Comparison of ENCODE assay signal across 23 cellular contexts in genomic region chr1:39753132-39754025, GRCh38. TPM values are rescaled to one million over a fixed set of nuclear protein-coding genes. Genes with fewer than 3 reads are reported as not detected.
DNase-seq lines count a peak whose midpoint lies in the region; ATAC-seq and TF ChIP-seq lines count a peak whose summit lies in the region.
"Had no signal": no experiment of that assay in that cellular context is flagged by ENCODE, and none has a peak within 500 bp of the region (broad histone marks: within the 10 kb centered on the region; RNA-seq: fewer than 3 reads in every experiment).

No MANE protein-coding gene starts in this region.

- H4K8ac ChIP-seq in IMR-90 (ENCODE audit: low read depth in 2 of 2, low read length in 2 of 2): no peak overlapping the region

- H2AK9ac ChIP-seq in IMR-90 (replicated peaks; ENCODE audit: low read depth, low read length, poor library complexity): no peak overlapping the region

- H2BK5ac ChIP-seq in IMR-90 (ENCODE audit: low read depth, low read length, poor library complexity, severe bottlenecking): no peak overlapping the region

- H2BK120ac ChIP-seq in IMR-90 (ENCODE audit: low read depth, low read length): no peak overlapping the region

- H3K4me1 ChIP-seq in IMR-90 (ENCODE audit: control insufficient read depth, insufficient read depth, low read length) (no peaks in the 10 kb centered on the region; the same call in 1 of the 2 replicates), OCI-LY7 (ENCODE audit: insufficient read depth, low read length, poor library complexity, severe bottlenecking) (no peaks in the 10 kb centered on the region), thyroid gland (peaks cover 14 to 24% of the 10 kb centered on the region in 2 donors)
- H3K4me1 ChIP-seq: prostate gland, uterus had no signal

- no peak for TF ChIP-seq RAD21 in IMR-90 (IDR thresholded peaks at IDR 0.05; ENCODE audit: low read length)

- DNase-seq in IMR-90: no peak
- DNase-seq in OCI-LY7 (ENCODE audit: low spot score): no peak
- peak in 1 of 10 donors; percentile 10 for DNase-seq in dorsolateral prefrontal cortex
- DNase-seq in thyroid gland: no peak
- DNase-seq in activated CD4-positive, alpha-beta memory T cell treated with anti-CD3 and anti-CD28 coated beads, Interleukin-2, amount 10 ng/mL, durations not matched to agents 7 days and 5 days: no peak
- DNase-seq in NCI-H69 (lab: John Stamatoyannopoulos, UW): no peak
- no peak for DNase-seq in NCI-H2227 (lab: John Stamatoyannopoulos, UW; ENCODE audit: unreplicated experiment)
- DNase-seq: activated gamma-delta T cell; activated naive CD8-positive, alpha-beta T cell treated with anti-CD3 and anti-CD28 coated beads, Interleukin-2, amount 50 U/mL, for 24 hours; CD4-positive, alpha-beta memory T cell; DMS53; GF-D8; immature natural killer cell; mucosa of descending colon; NCI-H1930; SK-N-SH; uterus had no signal

- no peak overlapping the region for H2BK15ac ChIP-seq in IMR-90 (ENCODE audit: low read depth, low read length)

- 0 out of 2 replicates have a peak, but pooled peaks cover 4% of the 10 kb centered on the region for H3K9me1 ChIP-seq in IMR-90 (ENCODE audit: insufficient read depth, low read length)

- H3K4me3 ChIP-seq in IMR-90 (ENCODE audit: insufficient read depth, low read depth, low read length) (no peak overlapping the region), OCI-LY7 (ENCODE audit: low read depth, low read length, poor library complexity, severe bottlenecking) (no peak overlapping the region), dorsolateral prefrontal cortex (peak overlapping the region in 1 of 59 donors; percentile 3), thyroid gland (replicated peaks in 1 of 3) (no peak overlapping the region)
- H3K4me3 ChIP-seq: hepatocyte, mucosa of descending colon, prostate gland, uterus had no signal

- peaks cover 62% of the 10 kb centered on the region for H3K36me3 Mint-ChIP-seq in activated CD4-positive, alpha-beta memory T cell treated with anti-CD3 and anti-CD28 coated beads, Interleukin-2, amount 10 ng/mL, durations not matched to agents 7 days and 5 days (ENCODE audit: low read depth)

- H3K9me2 ChIP-seq in OCI-LY7 (ENCODE audit: insufficient read depth, low read length): no peaks in the 10 kb centered on the region
- H3K9me2 ChIP-seq: SK-N-SH had no signal

- intact Hi-C loops in IMR-90 (cut with micrococcal nuclease) (no loop called here), OCI-LY7 (cut with micrococcal nuclease; ENCODE audit: unreplicated experiment) (no loop called here), dorsolateral prefrontal cortex (cut with DNase I) (no loop called here), thyroid gland (cut with DNase I) (no loop called here)

- H4K5ac ChIP-seq in IMR-90 (ENCODE audit: low read depth, low read length): no peak overlapping the region

- no peaks in the 10 kb centered on the region for H3K79me2 ChIP-seq in OCI-LY7 (ENCODE audit: insufficient read depth, low read depth, low read length)
- H3K79me2 ChIP-seq: hepatocyte had no signal

- no peak overlapping the region for H3K18ac ChIP-seq in IMR-90 (ENCODE audit: low read depth, low read length)

- H3K14ac ChIP-seq in IMR-90 (replicated peaks; ENCODE audit: low read depth, low read length): no peak overlapping the region

- H2AK5ac ChIP-seq in IMR-90 (ENCODE audit: low read depth, low read length): no peak overlapping the region

- H3K9me3 ChIP-seq in IMR-90 (ENCODE audit: control insufficient read depth, insufficient read depth, low read length) (no peaks in the 10 kb centered on the region), OCI-LY7 (ENCODE audit: low read length) (no peaks in the 10 kb centered on the region), thyroid gland (no peaks in the 10 kb centered on the region)
- H3K9me3 ChIP-seq: mucosa of descending colon, prostate gland, SK-N-SH, uterus had no signal

- H3K36me3 ChIP-seq in IMR-90 (ENCODE audit: control insufficient read depth, insufficient read depth, low read length) (peaks cover 61% of the 10 kb centered on the region), OCI-LY7 (ENCODE audit: insufficient read depth, low read length) (peaks cover 100% of the 10 kb centered on the region), thyroid gland (peaks cover 57 to 62% of the 10 kb centered on the region in 2 donors)
- H3K36me3 ChIP-seq: uterus had no signal

- H3K23ac ChIP-seq in IMR-90 (ENCODE audit: low read depth, low read length): no peak overlapping the region

- no peak overlapping the region for H3K4me2 ChIP-seq in IMR-90 (ENCODE audit: low read depth, low read length)
- H3K4me2 ChIP-seq in OCI-LY7 (ENCODE audit: low read length): no peak overlapping the region
- H3K4me2 ChIP-seq: hepatocyte, SK-N-SH had no signal

- H3K27me3 ChIP-seq in IMR-90 (ENCODE audit: control insufficient read depth, insufficient read depth, low read length) (no peaks in the 10 kb centered on the region), dorsolateral prefrontal cortex (no peaks in the 10 kb centered on the region), thyroid gland (no peaks in the 10 kb centered on the region)
- H3K27me3 ChIP-seq: hepatocyte, uterus had no signal

- H3K4ac ChIP-seq in IMR-90 (ENCODE audit: low read depth, low read length): no peak overlapping the region

- no peak overlapping the region for H3K4me3 Mint-ChIP-seq in activated CD4-positive, alpha-beta memory T cell treated with anti-CD3 and anti-CD28 coated beads, Interleukin-2, amount 10 ng/mL, durations not matched to agents 7 days and 5 days
- H3K4me3 Mint-ChIP-seq: activated naive CD8-positive, alpha-beta T cell treated with anti-CD3 and anti-CD28 coated beads, Interleukin-2, amount 50 U/mL, for 24 hours; CD4-positive, alpha-beta memory T cell; immature natural killer cell; neural crest cell; T-helper 2 cell treated with Interferon-gamma antibody and Interleukin-4, amounts not matched to agents 5 μg/mL and 100 μg/mL, for 36 hours; WTC11 had no signal

- POLR2A ChIA-PET in IMR-90 (lab: Charles Lee; ENCODE audit: unreplicated experiment): no interaction called here
- POLR2A ChIA-PET in OCI-LY7 (lab: Charles Lee): interaction anchor here (0.6 kb wide), 1 partner anchor 219 kb away, joined by 3 read pairs; no protein-coding TSS in a partner anchor
- POLR2A ChIA-PET in activated CD4-positive, alpha-beta memory T cell treated with anti-CD3 and anti-CD28 coated beads, Interleukin-2, amount 10 ng/mL, durations not matched to agents 7 days and 5 days (lab: Charles Lee): no interaction called here

- H2AFZ ChIP-seq in IMR-90 (replicated peaks; ENCODE audit: low read length, poor library complexity) (no peak overlapping the region), OCI-LY7 (ENCODE audit: low read length) (no peak overlapping the region)
- H2AFZ ChIP-seq: hepatocyte had no signal

- TF ChIP-seq POLR2A in IMR-90 (IDR thresholded peaks at IDR 0.05; ENCODE audit: low read depth, low read length): no peak
- TF ChIP-seq POLR2A in thyroid gland (IDR thresholded peaks at IDR 0.05): no peak

- CTCF ChIA-PET in IMR-90 (lab: Yijun Ruan, JAX) (interaction anchor here (0.8 kb wide), 1 partner anchor 47 kb away, joined by 3 read pairs; no protein-coding TSS in a partner anchor), OCI-LY7 (lab: Charles Lee; ENCODE audit: unreplicated experiment) (no interaction called here)
- CTCF ChIA-PET in activated CD4-positive, alpha-beta memory T cell treated with anti-CD3 and anti-CD28 coated beads, Interleukin-2, amount 10 ng/mL, durations not matched to agents 7 days and 5 days (lab: Charles Lee): no interaction called here

- no peaks in the 10 kb centered on the region for H3K4me1 Mint-ChIP-seq in activated CD4-positive, alpha-beta memory T cell treated with anti-CD3 and anti-CD28 coated beads, Interleukin-2, amount 10 ng/mL, durations not matched to agents 7 days and 5 days
- H3K4me1 Mint-ChIP-seq: activated naive CD8-positive, alpha-beta T cell treated with anti-CD3 and anti-CD28 coated beads, Interleukin-2, amount 50 U/mL, for 24 hours; neural crest cell; WTC11 had no signal

- H3K9me3 Mint-ChIP-seq in activated CD4-positive, alpha-beta memory T cell treated with anti-CD3 and anti-CD28 coated beads, Interleukin-2, amount 10 ng/mL, durations not matched to agents 7 days and 5 days: no peaks in the 10 kb centered on the region
- H3K9me3 Mint-ChIP-seq: activated naive CD8-positive, alpha-beta T cell treated with anti-CD3 and anti-CD28 coated beads, Interleukin-2, amount 50 U/mL, for 24 hours; CD4-positive, alpha-beta memory T cell; immature natural killer cell; neural crest cell; T-helper 2 cell treated with Interferon-gamma antibody and Interleukin-4, amounts not matched to agents 5 μg/mL and 100 μg/mL, for 36 hours; WTC11 had no signal

- dilution Hi-C loops in IMR-90 (cut with HindIII; ENCODE audit: low sequenced_read_pairs, unreplicated experiment): no loop called here

- ATAC-seq in IMR-90 (ENCODE audit: low read depth): peak; percentile 48; the same call in 1 of the 2 replicates
- ATAC-seq: activated naive CD8-positive, alpha-beta T cell treated with anti-CD3 and anti-CD28 coated beads, Interleukin-2, amount 50 U/mL, for 24 hours; mucosa of descending colon; WTC11 had no signal

- H3K9ac ChIP-seq in IMR-90 (ENCODE audit: low read depth, low read length): no peak overlapping the region
- H3K9ac ChIP-seq: SK-N-SH had no signal

- no peak overlapping the region for H4K91ac ChIP-seq in IMR-90 (ENCODE audit: insufficient read depth, low read depth, low read length)

- H3K27ac Mint-ChIP-seq in activated CD4-positive, alpha-beta memory T cell treated with anti-CD3 and anti-CD28 coated beads, Interleukin-2, amount 10 ng/mL, durations not matched to agents 7 days and 5 days: no peak overlapping the region
- H3K27ac Mint-ChIP-seq: activated naive CD8-positive, alpha-beta T cell treated with anti-CD3 and anti-CD28 coated beads, Interleukin-2, amount 50 U/mL, for 24 hours; immature natural killer cell; T-helper 2 cell treated with Interferon-gamma antibody and Interleukin-4, amounts not matched to agents 5 μg/mL and 100 μg/mL, for 36 hours; WTC11 had no signal

- H3K56ac ChIP-seq in IMR-90 (ENCODE audit: extremely low read depth, insufficient read depth, low read length): no peak overlapping the region

- H3K27me3 Mint-ChIP-seq in activated CD4-positive, alpha-beta memory T cell treated with anti-CD3 and anti-CD28 coated beads, Interleukin-2, amount 10 ng/mL, durations not matched to agents 7 days and 5 days: no peaks in the 10 kb centered on the region
- H3K27me3 Mint-ChIP-seq: activated naive CD8-positive, alpha-beta T cell treated with anti-CD3 and anti-CD28 coated beads, Interleukin-2, amount 50 U/mL, for 24 hours; CD4-positive, alpha-beta memory T cell had no signal

- H4K20me1 ChIP-seq in IMR-90 (ENCODE audit: insufficient read depth, low read length): no peaks in the 10 kb centered on the region
- H4K20me1 ChIP-seq in OCI-LY7 (ENCODE audit: insufficient read depth, low read length): no peaks in the 10 kb centered on the region; the same call in 1 of the 2 replicates

- no peak overlapping the region for H2BK20ac ChIP-seq in IMR-90 (ENCODE audit: low read depth, low read length)

- BruUV-seq in IMR-90 (replicated peaks; lab: Mats Ljungman, UMichigan) (no TSS peak), OCI-LY7 (replicated peaks; lab: Mats Ljungman, UMichigan) (TSS peak; percentile 52)

- in situ Hi-C loops in IMR-90 (cut with MboI; ENCODE audit: low sequenced_read_pairs): no loop called here

- 0 out of 4 replicates have a peak, but pooled peaks cover 0 to 3% of the 10 kb centered on the region in 2 experiments for H3K79me1 ChIP-seq in IMR-90 (ENCODE audit: low read depth in 1 of 2, low read length in 2 of 2)

- H3K27ac ChIP-seq in IMR-90 (ENCODE audit: insufficient read depth, low read length) (no peak overlapping the region), OCI-LY7 (ENCODE audit: low read depth, low read length, poor library complexity, severe bottlenecking) (no peak overlapping the region), dorsolateral prefrontal cortex (peak overlapping the region in 57 of 59 donors; percentile 14 to 88 (median 74)), thyroid gland (peak overlapping the region; percentile 69 to 88 (median 79))
- H3K27ac ChIP-seq: epithelial cell of prostate, hepatocyte, uterus had no signal

- WGBS in IMR-90 (ENCODE audit: extremely low coverage in 2 of 2, insufficient read length in 1 of 2), 2 experiments: 92% methylated on average over 9 of the region's 16 CpGs; no CpG with 5 or more reads in 1 of the 2 experiments
- 89 to 90% methylated on average over 16 of the region's 16 CpGs for WGBS in thyroid gland, 2 donors

- no peak for TF ChIP-seq CTCF in IMR-90 (conservative IDR thresholded peaks at IDR 0.05; ENCODE audit: low read depth, low read length)
- no peak for TF ChIP-seq CTCF in OCI-LY7 (conservative IDR thresholded peaks at IDR 0.05; ENCODE audit: low read length)
- TF ChIP-seq CTCF in dorsolateral prefrontal cortex (IDR thresholded peaks at IDR 0.05 in 54 of 56, conservative IDR thresholded peaks at IDR 0.05 in 2 of 56; ENCODE audit: low read depth in 1 of 56, partially characterized antibody in 56 of 56): no peak
- TF ChIP-seq CTCF in thyroid gland (IDR thresholded peaks at IDR 0.05): no peak

RNA-seq across cellular contexts. Expression of gene PPIE, which starts 14.7 kb away (rescaled TPM):
- total RNA-seq in IMR-90 (2012; rRNA removed) (40.8 and 40.9 TPM in 2 replicates), OCI-LY7 (2022) (64.8 and 71.9 TPM in 2 replicates), dorsolateral prefrontal cortex (10 to 100 TPM; 25.6 to 57.3 (median 44.4) TPM), thyroid gland (10 to 100 TPM; 47.1 to 52.7 (median 50.9) TPM)
- polyA plus RNA-seq in IMR-90 (2012; rRNA removed): 61.6 and 68.1 TPM in 2 replicates
- polyA plus RNA-seq in IMR-90 (2012; cell fraction: cytosol; rRNA removed): 47.7 and 55.0 TPM in 2 replicates
- 40.4 and 49.3 TPM in 2 replicates for polyA plus RNA-seq in IMR-90 (2012; cell fraction: nucleus; rRNA removed; ENCODE audit: low replicate concordance)
- total RNA-seq in OCI-LY7 (2014; rRNA removed; shearing (Covaris generic)): 53.6 and 54.5 TPM in 2 replicates
- 10 to 100 TPM; 52.3 to 57.4 TPM for total RNA-seq in activated CD4-positive, alpha-beta memory T cell treated with anti-CD3 and anti-CD28 coated beads, Interleukin-2, amount 10 ng/mL, durations not matched to agents 7 days and 5 days

RNA-seq across cellular contexts. Expression of gene OXCT2, which starts 17.8 kb away (rescaled TPM):
- total RNA-seq in IMR-90 (2012; rRNA removed): 0.18 and 0.28 TPM in 2 replicates
- 0.22 and 0.30 TPM in 2 replicates for polyA plus RNA-seq in IMR-90 (2012; rRNA removed)
- 0.26 and 0.49 TPM in 2 replicates for polyA plus RNA-seq in IMR-90 (2012; cell fraction: cytosol; rRNA removed)
- 0.44 and 0.53 TPM in 2 replicates for polyA plus RNA-seq in IMR-90 (2012; cell fraction: nucleus; rRNA removed; ENCODE audit: low replicate concordance)
- total RNA-seq in OCI-LY7 (2014; rRNA removed; shearing (Covaris generic)): 0.10 and 0.79 TPM in 2 replicates
- total RNA-seq in OCI-LY7 (2022): 0.17 TPM in 1 of 2 replicates, not detected in the other
- 1 to 10 TPM in 119 of 120 experiments, under 1 TPM in 1; 0.68 to 9.4 (median 4.3) TPM for total RNA-seq in dorsolateral prefrontal cortex
- total RNA-seq in thyroid gland: 1 to 10 TPM; 2.6 to 8.2 (median 3.5) TPM
- 1 to 10 TPM in 1 of 2 experiments, under 1 TPM in 1; 0.88 to 1.0 TPM for total RNA-seq in activated CD4-positive, alpha-beta memory T cell treated with anti-CD3 and anti-CD28 coated beads, Interleukin-2, amount 10 ng/mL, durations not matched to agents 7 days and 5 days
- polyA plus RNA-seq: CD4-positive, alpha-beta memory T cell had no signal

RNA-seq across cellular contexts. Expression of gene BMP8B, which starts 35.3 kb away (rescaled TPM):
- total RNA-seq in IMR-90 (2012; rRNA removed) (not detected in 2 replicates), OCI-LY7 (2022) (0.24 and 0.34 TPM in 2 replicates), dorsolateral prefrontal cortex (1 to 10 TPM in 119 of 120 experiments, under 1 TPM in 1; 0.96 to 8.4 (median 3.1) TPM), thyroid gland (10 to 100 TPM in 1 of 4 donors, 1 to 10 TPM in 3; 6.6 to 15.4 (median 8.1) TPM)
- 0.03 TPM in 1 of 2 replicates, not detected in the other for polyA plus RNA-seq in IMR-90 (2012; rRNA removed)
- polyA plus RNA-seq in IMR-90 (2012; cell fraction: cytosol; rRNA removed): not detected in 2 replicates
- polyA plus RNA-seq in IMR-90 (2012; cell fraction: nucleus; rRNA removed; ENCODE audit: low replicate concordance): not detected in 2 replicates
- total RNA-seq in OCI-LY7 (2014; rRNA removed; shearing (Covaris generic)): 0.05 TPM in 1 of 2 replicates, not detected in the other
- total RNA-seq in activated CD4-positive, alpha-beta memory T cell treated with anti-CD3 and anti-CD28 coated beads, Interleukin-2, amount 10 ng/mL, durations not matched to agents 7 days and 5 days: under 1 TPM; 0.60 to 0.65 TPM

Comparison
In these comparisons a context has a peak if more than half of its experiments do, and no peak if none do; other contexts are left out.
1. H3K27ac ChIP-seq: peak in dorsolateral prefrontal cortex (57 of 59) and thyroid gland (3 of 3); none in IMR-90 (single experiment) and OCI-LY7 (single experiment).